In genomic region chr11:14022251-14022650, GRCh38 we compare ENCODE assay signal across 19 cellular contexts. TPM values are rescaled to one million over a fixed set of nuclear protein-coding genes. Genes with fewer than 3 reads are reported as not detected.
"Had no signal": no experiment of that assay in that cellular context is flagged by ENCODE, and none has a peak within 500 bp of the region (broad histone marks: within the 10 kb centered on the region; RNA-seq: fewer than 3 reads in every experiment).

No MANE protein-coding gene starts in this region.

- H3K27me3 ChIP-seq: esophagus squamous epithelium, hepatocyte, right atrium auricular region, sigmoid colon, tibial artery, upper lobe of left lung, uterus had no signal

- H3K36me3 ChIP-seq: esophagus squamous epithelium, right atrium auricular region, sigmoid colon, tibial artery, upper lobe of left lung, uterus had no signal

- ATAC-seq: effector memory CD8-positive, alpha-beta T cell; mucosa of descending colon; naive thymus-derived CD8-positive, alpha-beta T cell had no signal

- H3K4me1 ChIP-seq: tibial artery, upper lobe of left lung, uterus had no signal

- H3K4me3 ChIP-seq: esophagus squamous epithelium, hepatocyte, mucosa of descending colon, right atrium auricular region, sigmoid colon, skin epidermis, tibial artery, upper lobe of left lung, uterus had no signal

- DNase-seq: effector memory CD8-positive, alpha-beta T cell; esophagus squamous epithelium; foreskin melanocyte; kidney glomerular epithelial cell; mucosa of descending colon; naive thymus-derived CD8-positive, alpha-beta T cell; posterior cingulate gyrus; sigmoid colon; stimulated activated CD4-positive, alpha-beta T cell treated with anti-CD3 and anti-CD28 coated beads, Interleukin-2, amount 100 ng/mL, for 48 hours; stimulated activated naive CD4-positive, alpha-beta T cell treated with Interleukin-2 at 50 U/mL for 16 hours; tibial artery; upper lobe of left lung; uterus had no signal

- H3K4me3 Mint-ChIP-seq: dendritic cell treated with granulocyte-macrophage colony-stimulating factor and Interleukin-4, amounts not matched to agents 40 ng/mL and 50 ng/mL, for 4 days; effector memory CD8-positive, alpha-beta T cell; naive thymus-derived CD8-positive, alpha-beta T cell had no signal

- H3K9me3 ChIP-seq: esophagus squamous epithelium, mucosa of descending colon, right atrium auricular region, sigmoid colon, tibial artery, upper lobe of left lung, uterus had no signal

- H3K4me1 Mint-ChIP-seq: naive thymus-derived CD8-positive, alpha-beta T cell had no signal

- FAIRE-seq: colon had no signal

- H3K27ac ChIP-seq: esophagus squamous epithelium, hepatocyte, right atrium auricular region, sigmoid colon, skin epidermis, tibial artery, upper lobe of left lung, uterus had no signal

- H2AFZ ChIP-seq: hepatocyte had no signal

- H3K27ac Mint-ChIP-seq: dendritic cell treated with granulocyte-macrophage colony-stimulating factor and Interleukin-4, amounts not matched to agents 40 ng/mL and 50 ng/mL, for 4 days; effector memory CD8-positive, alpha-beta T cell; naive thymus-derived CD8-positive, alpha-beta T cell had no signal

- H3K4me2 ChIP-seq: hepatocyte had no signal

- H3K9me3 Mint-ChIP-seq: dendritic cell treated with granulocyte-macrophage colony-stimulating factor and Interleukin-4, amounts not matched to agents 40 ng/mL and 50 ng/mL, for 4 days; effector memory CD8-positive, alpha-beta T cell; naive thymus-derived CD8-positive, alpha-beta T cell had no signal

- H3K79me2 ChIP-seq: hepatocyte had no signal

- H3K27me3 Mint-ChIP-seq: dendritic cell treated with granulocyte-macrophage colony-stimulating factor and Interleukin-4, amounts not matched to agents 40 ng/mL and 50 ng/mL, for 4 days had no signal

RNA-seq across cellular contexts. Expression of gene SPON1, which starts 59.7 kb away (rescaled TPM):
- total RNA-seq: pulmonary artery endothelial cell had no signal
